ENCODE assay signal across 11 cellular contexts in the genomic region with DNA sequence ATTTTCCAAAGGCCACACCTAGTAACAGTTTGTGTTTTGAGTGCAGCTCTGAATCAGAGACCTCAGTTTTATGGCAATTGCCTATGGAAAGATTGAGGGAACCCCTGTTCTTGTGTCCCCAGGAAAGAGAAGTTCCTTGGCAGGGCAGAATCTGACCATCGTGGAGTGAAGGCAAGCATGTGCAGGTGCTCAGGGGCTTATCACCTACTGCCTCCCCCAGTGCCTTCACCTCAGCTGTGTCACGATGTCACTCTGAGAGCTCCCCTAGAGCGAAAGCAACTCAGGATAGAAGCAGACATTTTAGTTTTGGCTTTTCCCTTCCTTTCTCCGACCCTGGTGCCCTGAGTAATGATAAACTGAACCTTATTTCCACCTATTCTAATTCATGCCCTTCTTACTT. TPM values are rescaled to one million over a fixed set of nuclear protein-coding genes. Genes with fewer than 3 reads are reported as not detected.
"Had no signal": no experiment of that assay in that cellular context is flagged by ENCODE, and none has a peak within 500 bp of the region (broad histone marks: within the 10 kb centered on the region; RNA-seq: fewer than 3 reads in every experiment).

No MANE protein-coding gene starts in this region.

- H3K27ac ChIP-seq: GM23248, HL-60 had no signal

- H3K36me3 ChIP-seq: HAP-1 had no signal

- H3K4me1 ChIP-seq: HAP-1 had no signal

- H2AFZ ChIP-seq: GM23248 had no signal

- H3K9ac ChIP-seq: GM23248 had no signal

- H3K9me3 ChIP-seq: HAP-1 had no signal

- ATAC-seq: HCT116, HepG2 had no signal

- H3K4me3 ChIP-seq: GM23248, HAP-1 had no signal

- DNase-seq: GM23248, GOT3, H7, HFFc6 had no signal

RNA-seq across cellular contexts. Expression of gene SPRR1A, which starts 1.8 kb away (rescaled TPM):
- total RNA-seq: GM23248, H4, H7, HepG2, HFFc6, HT1080 had no signal
- polyA plus RNA-seq: GM23248, HepG2, IgD-negative memory B cell had no signal

RNA-seq across cellular contexts. Expression of gene SPRR4, which starts 11.6 kb away (rescaled TPM):
- total RNA-seq: GM23248, H4, H7, HepG2, HFFc6, HT1080 had no signal
- polyA plus RNA-seq: GM23248, HepG2, IgD-negative memory B cell had no signal

RNA-seq across cellular contexts. Expression of gene SPRR3, which starts 19.5 kb away (rescaled TPM):
- total RNA-seq: GM23248, H4, H7, HepG2, HFFc6, HT1080 had no signal
- polyA plus RNA-seq: GM23248, HepG2, IgD-negative memory B cell had no signal

RNA-seq across cellular contexts. Expression of gene SPRR5, which starts 35.1 kb away (rescaled TPM):
- total RNA-seq: GM23248, H4, H7, HepG2, HFFc6, HT1080 had no signal
- polyA plus RNA-seq: GM23248, HepG2, IgD-negative memory B cell had no signal

RNA-seq across cellular contexts. Expression of gene SPRR1B, which starts 48.9 kb away (rescaled TPM):
- total RNA-seq: GM23248, H4, H7, HepG2, HFFc6, HT1080 had no signal
- polyA plus RNA-seq: GM23248, HepG2, IgD-negative memory B cell had no signal
